ENCODE assay signal across 22 cellular contexts in the genomic region with DNA sequence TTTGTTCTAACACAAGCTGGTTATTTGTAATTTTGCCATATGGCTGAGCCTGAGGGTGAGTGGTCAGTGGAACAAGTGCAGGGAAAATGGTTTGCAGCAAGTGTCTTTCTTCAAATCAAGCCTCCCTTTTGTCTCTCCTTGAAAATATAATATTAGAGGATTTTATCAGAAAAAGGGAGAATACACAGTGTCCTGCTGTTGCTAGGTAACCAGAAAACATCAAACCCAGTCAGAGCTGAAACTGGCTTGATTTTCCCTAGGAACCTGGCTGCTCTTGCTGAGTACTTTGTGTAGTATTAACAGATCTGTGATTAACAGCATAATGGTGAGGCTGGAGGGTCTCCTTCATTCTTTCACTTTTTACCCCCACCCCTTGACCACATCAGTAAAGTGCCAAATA.
DNase-seq lines count a peak whose midpoint lies in the region; ATAC-seq and FAIRE-seq lines count a peak whose summit lies in the region.
"Had no signal": no experiment of that assay in that cellular context is flagged by ENCODE, and none has a peak within 500 bp of the region (broad histone marks: within the 10 kb centered on the region; RNA-seq: fewer than 3 reads in every experiment).

No MANE protein-coding gene starts in this region.

- DNase-seq in NCI-H446 (lab: John Stamatoyannopoulos, UW): peak; percentile 26 to 35
- no peak for DNase-seq in NCI-H446 treated with DMSO at 0.1 percent for 48 hours (lab: John Stamatoyannopoulos, UW)
- peak; percentile 21 for DNase-seq in amniotic epithelial cell (ENCODE audit: low read depth)
- peak; percentile 25 for DNase-seq in fibroblast of peridontal ligament (ENCODE audit: extremely low read depth)
- DNase-seq in urothelium cell line (ENCODE audit: low spot score): peak; percentile 18
- DNase-seq in NK-92 (lab: John Stamatoyannopoulos, UW; ENCODE audit: unreplicated experiment): no peak
- no peak for DNase-seq in activated T-cell treated with anti-CD3 and anti-CD28 coated beads, Interleukin-2, amount 50 U/mL, for 4 hours
- no peak for DNase-seq in effector CD4-positive, alpha-beta T cell
- DNase-seq: activated CD8-positive, alpha-beta T cell treated with anti-CD3 and anti-CD28 coated beads for 36 hours; activated T-cell treated with anti-CD3 and anti-CD28 coated beads, Interleukin-2, amount 50 U/mL, for 72 hours; CD4-positive, alpha-beta memory T cell; Karpas-422; NCI-H1417; NCI-H526 treated with DMSO at 0.1 percent for 48 hours; retina; RPMI8226; stimulated activated naive CD8-positive, alpha-beta T cell treated with anti-CD3 and anti-CD28 coated beads, Interleukin-15, amount 100 ng/mL, for 72 hours; T-cell had no signal

- ATAC-seq in activated T-cell treated with anti-CD3 and anti-CD28 coated beads, Interleukin-2, amount 50 U/mL, for 4 hours: no peak
- ATAC-seq: activated CD8-positive, alpha-beta T cell treated with anti-CD3 and anti-CD28 coated beads for 36 hours; activated T-cell treated with anti-CD3 and anti-CD28 coated beads, Interleukin-2, amount 50 U/mL, for 72 hours; GM23338; stimulated activated naive CD8-positive, alpha-beta T cell treated with anti-CD3 and anti-CD28 coated beads, Interleukin-15, amount 100 ng/mL, for 72 hours; T-cell had no signal

- no peak overlapping the region for H3K4me3 Mint-ChIP-seq in activated T-cell treated with anti-CD3 and anti-CD28 coated beads, Interleukin-2, amount 50 U/mL, for 4 hours
- H3K4me3 Mint-ChIP-seq: activated CD8-positive, alpha-beta T cell treated with anti-CD3 and anti-CD28 coated beads for 36 hours; activated T-cell treated with anti-CD3 and anti-CD28 coated beads, Interleukin-2, amount 50 U/mL, for 72 hours; GM23338; memory B cell; neural crest cell; stimulated activated naive CD8-positive, alpha-beta T cell treated with anti-CD3 and anti-CD28 coated beads, Interleukin-15, amount 100 ng/mL, for 72 hours; T-cell had no signal

- H3K4me1 Mint-ChIP-seq in activated T-cell treated with anti-CD3 and anti-CD28 coated beads, Interleukin-2, amount 50 U/mL, for 4 hours (ENCODE audit: low read depth): no peaks in the 10 kb centered on the region
- H3K4me1 Mint-ChIP-seq: CD4-positive, alpha-beta memory T cell; GM23338; memory B cell; stimulated activated naive CD8-positive, alpha-beta T cell treated with anti-CD3 and anti-CD28 coated beads, Interleukin-15, amount 100 ng/mL, for 72 hours; T-cell had no signal

- FAIRE-seq in urothelium cell line (lab: Jason Lieb, UNC): no peak
- FAIRE-seq: GM12891 had no signal

- H3K36me3 Mint-ChIP-seq in activated T-cell treated with anti-CD3 and anti-CD28 coated beads, Interleukin-2, amount 50 U/mL, for 4 hours (ENCODE audit: insufficient read depth): no peaks in the 10 kb centered on the region
- H3K36me3 Mint-ChIP-seq: CD4-positive, alpha-beta memory T cell; T-cell had no signal

- H3K9me3 Mint-ChIP-seq in activated T-cell treated with anti-CD3 and anti-CD28 coated beads, Interleukin-2, amount 50 U/mL, for 4 hours: peaks cover 12% of the 10 kb centered on the region
- H3K9me3 Mint-ChIP-seq: GM23338 had no signal

- peaks cover 9% of the 10 kb centered on the region for H3K27me3 Mint-ChIP-seq in activated T-cell treated with anti-CD3 and anti-CD28 coated beads, Interleukin-2, amount 50 U/mL, for 4 hours (ENCODE audit: low read depth)

Comparison
In these comparisons a context has a peak if more than half of its experiments do, and no peak if none do; other contexts are left out.
1. DNase-seq: peak in NCI-H446 (2 of 2), amniotic epithelial cell (single experiment), fibroblast of peridontal ligament (single experiment) and urothelium cell line (single experiment); none in NCI-H446 treated with DMSO at 0.1 percent for 48 hours (single experiment), NK-92 (single experiment), activated T-cell treated with anti-CD3 and anti-CD28 coated beads, Interleukin-2, amount 50 U/mL, for 4 hours (single experiment) and effector CD4-positive, alpha-beta T cell (single experiment).